12 cellular contexts compared by ENCODE assay signal in the genomic region with DNA sequence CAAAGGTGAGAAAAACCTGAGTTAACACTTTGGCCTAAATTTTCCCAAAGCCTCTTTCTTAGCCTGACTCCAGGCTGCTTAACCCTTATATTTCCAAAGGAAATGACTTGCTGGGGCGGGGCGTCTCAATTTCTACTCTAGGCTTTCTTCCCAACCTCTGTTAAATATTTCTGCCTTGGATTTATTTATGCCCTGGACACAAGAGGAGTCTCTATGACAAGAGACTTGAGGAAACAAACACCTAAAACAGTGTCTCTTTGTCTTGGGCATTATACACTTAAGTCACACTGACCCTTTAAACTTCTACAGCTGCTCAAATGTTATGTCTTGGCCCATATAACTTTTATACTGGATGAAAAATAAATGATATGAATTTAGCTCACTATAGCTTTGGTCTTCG. TPM values are rescaled to one million over a fixed set of nuclear protein-coding genes. Genes with fewer than 3 reads are reported as not detected.
DNase-seq lines count a peak whose midpoint lies in the region; ATAC-seq and TF ChIP-seq lines count a peak whose summit lies in the region.
"Had no signal": no experiment of that assay in that cellular context is flagged by ENCODE, and none has a peak within 500 bp of the region (broad histone marks: within the 10 kb centered on the region; RNA-seq: fewer than 3 reads in every experiment).

No MANE protein-coding gene starts in this region.

- CTCF ChIA-PET in Panc1 (lab: Charles Lee): no interaction called here

- H3K9me3 Mint-ChIP-seq in activated CD4-positive, alpha-beta T cell treated with anti-CD3 and anti-CD28 coated beads, Interleukin-2, amount 10 ng/mL, durations not matched to agents 24 days and 14 days: no peaks in the 10 kb centered on the region
- H3K9me3 Mint-ChIP-seq in central memory CD8-positive, alpha-beta T cell: no peaks in the 10 kb centered on the region
- H3K9me3 Mint-ChIP-seq in stimulated activated memory B cell treated with anti-CD40 and anti-IgM and Interleukin-4, amounts not matched to agents 10 μg/mL and 1 μg/mL and 100 μg/mL, for 72 hours: no peaks in the 10 kb centered on the region

- peaks cover 13% of the 10 kb centered on the region; the same call in 1 of the 2 replicates for H3K4me1 ChIP-seq in Panc1 (ENCODE audit: control insufficient read depth, insufficient read depth, low read length)

- intact Hi-C loops in activated CD4-positive, alpha-beta T cell treated with anti-CD3 and anti-CD28 coated beads, Interleukin-2, amount 10 ng/mL, durations not matched to agents 24 days and 14 days (cut with micrococcal nuclease): loop anchor here (1.0 to 10.0 kb wide), 3 partner anchors 27 to 618 kb away; no protein-coding TSS in a partner anchor
- intact Hi-C loops in Panc1 (cut with micrococcal nuclease; ENCODE audit: unreplicated experiment): no loop called here

- in situ Hi-C loops in Panc1 (cut with HindIII; ENCODE audit: low pct_unique_long_range_greater_than_20kb, low sequenced_read_pairs): no loop called here

- H3K36me3 Mint-ChIP-seq in activated CD4-positive, alpha-beta T cell treated with anti-CD3 and anti-CD28 coated beads, Interleukin-2, amount 10 ng/mL, durations not matched to agents 24 days and 14 days (ENCODE audit: low read depth): no peaks in the 10 kb centered on the region
- H3K36me3 Mint-ChIP-seq in central memory CD8-positive, alpha-beta T cell (ENCODE audit: insufficient read depth): peaks cover 4% of the 10 kb centered on the region
- no peaks in the 10 kb centered on the region for H3K36me3 Mint-ChIP-seq in stimulated activated memory B cell treated with anti-CD40 and anti-IgM and Interleukin-4, amounts not matched to agents 10 μg/mL and 1 μg/mL and 100 μg/mL, for 72 hours

- no peak for DNase-seq in activated CD4-positive, alpha-beta T cell treated with anti-CD3 and anti-CD28 coated beads, Interleukin-2, amount 10 ng/mL, durations not matched to agents 24 days and 14 days
- no peak for DNase-seq in activated CD4-positive, alpha-beta T cell treated with anti-CD3 and anti-CD28 coated beads for 48 hours
- no peak for DNase-seq in Panc1 (ENCODE audit: low read depth, low spot score)
- no peak for DNase-seq in central memory CD8-positive, alpha-beta T cell (ENCODE audit: low spot score in 2 of 2)
- no peak for DNase-seq in left lobe of liver (ENCODE audit: low spot score)
- no peak for DNase-seq in NCI-H524 treated with DMSO at 0.1 percent for 48 hours (lab: John Stamatoyannopoulos, UW)
- DNase-seq: NCI-H446 treated with DMSO at 0.1 percent for 48 hours, pancreas, thyroid gland had no signal

- peak overlapping the region; percentile 71 for H3K4me3 Mint-ChIP-seq in activated CD4-positive, alpha-beta T cell treated with anti-CD3 and anti-CD28 coated beads, Interleukin-2, amount 10 ng/mL, durations not matched to agents 24 days and 14 days
- no peak overlapping the region for H3K4me3 Mint-ChIP-seq in central memory CD8-positive, alpha-beta T cell
- H3K4me3 Mint-ChIP-seq in stimulated activated memory B cell treated with anti-CD40 and anti-IgM and Interleukin-4, amounts not matched to agents 10 μg/mL and 1 μg/mL and 100 μg/mL, for 72 hours: no peak overlapping the region

- no TSS peak for BruUV-seq in Panc1 (replicated peaks; lab: Mats Ljungman, UMichigan)

- H3K4me1 Mint-ChIP-seq in activated CD4-positive, alpha-beta T cell treated with anti-CD3 and anti-CD28 coated beads, Interleukin-2, amount 10 ng/mL, durations not matched to agents 24 days and 14 days: peaks cover 67% of the 10 kb centered on the region
- H3K4me1 Mint-ChIP-seq in central memory CD8-positive, alpha-beta T cell: peaks cover 17% of the 10 kb centered on the region
- peaks cover 77% of the 10 kb centered on the region for H3K4me1 Mint-ChIP-seq in stimulated activated memory B cell treated with anti-CD40 and anti-IgM and Interleukin-4, amounts not matched to agents 10 μg/mL and 1 μg/mL and 100 μg/mL, for 72 hours

- no peak overlapping the region for H3K4me3 ChIP-seq in Panc1 (ENCODE audit: low read depth in 2 of 2, low read length in 2 of 2)
- H3K4me3 ChIP-seq: pancreas, thyroid gland had no signal

- H3K9me3 ChIP-seq in Panc1 (ENCODE audit: control insufficient read depth, insufficient read depth, low read depth, low read length): no peaks in the 10 kb centered on the region
- H3K9me3 ChIP-seq: pancreas, thyroid gland had no signal

- ATAC-seq in Panc1: no peak
- no peak for ATAC-seq in central memory CD8-positive, alpha-beta T cell (replicated peaks; ENCODE audit: extremely low read depth, poor library complexity, severe bottlenecking)
- no peak for ATAC-seq in stimulated activated memory B cell treated with anti-CD40 and anti-IgM and Interleukin-4, amounts not matched to agents 10 μg/mL and 1 μg/mL and 100 μg/mL, for 72 hours
- ATAC-seq in GM18498 (IDR thresholded peaks at IDR 0.05; ENCODE audit: unreplicated experiment): no peak
- no peak for ATAC-seq in left lobe of liver
- ATAC-seq: HCT116, pancreas had no signal

- POLR2A ChIA-PET in Panc1 (lab: Charles Lee): no interaction called here

- peak overlapping the region; percentile 89 for H3K27ac Mint-ChIP-seq in activated CD4-positive, alpha-beta T cell treated with anti-CD3 and anti-CD28 coated beads, Interleukin-2, amount 10 ng/mL, durations not matched to agents 24 days and 14 days
- peak overlapping the region; percentile 87 for H3K27ac Mint-ChIP-seq in central memory CD8-positive, alpha-beta T cell (ENCODE audit: low read depth)
- peak overlapping the region; percentile 82 for H3K27ac Mint-ChIP-seq in stimulated activated memory B cell treated with anti-CD40 and anti-IgM and Interleukin-4, amounts not matched to agents 10 μg/mL and 1 μg/mL and 100 μg/mL, for 72 hours

- no peak for TF ChIP-seq CTCF in Panc1 (IDR thresholded peaks at IDR 0.05)

- H3K27ac ChIP-seq in Panc1 (ENCODE audit: low read length): peak overlapping the region; percentile 44; the same call in 1 of the 2 replicates
- H3K27ac ChIP-seq: pancreas, thyroid gland had no signal

- H3K27me3 ChIP-seq in Panc1 (ENCODE audit: control insufficient read depth, insufficient read depth, low read length): no peaks in the 10 kb centered on the region
- H3K27me3 ChIP-seq: pancreas, thyroid gland had no signal

- no peaks in the 10 kb centered on the region for H3K36me3 ChIP-seq in Panc1 (ENCODE audit: control insufficient read depth, insufficient read depth, low read length)
- H3K36me3 ChIP-seq: pancreas, thyroid gland had no signal

- peaks cover under 1% of the 10 kb centered on the region for H3K27me3 Mint-ChIP-seq in activated CD4-positive, alpha-beta T cell treated with anti-CD3 and anti-CD28 coated beads, Interleukin-2, amount 10 ng/mL, durations not matched to agents 24 days and 14 days
- H3K27me3 Mint-ChIP-seq in central memory CD8-positive, alpha-beta T cell: no peaks in the 10 kb centered on the region
- no peaks in the 10 kb centered on the region for H3K27me3 Mint-ChIP-seq in stimulated activated memory B cell treated with anti-CD40 and anti-IgM and Interleukin-4, amounts not matched to agents 10 μg/mL and 1 μg/mL and 100 μg/mL, for 72 hours

RNA-seq across cellular contexts. Expression of gene AP4E1, which starts 28.3 kb away (rescaled TPM):
- 16.5 TPM in 2 replicates for total RNA-seq in activated CD4-positive, alpha-beta T cell treated with anti-CD3 and anti-CD28 coated beads, Interleukin-2, amount 10 ng/mL, durations not matched to agents 24 days and 14 days
- 13.6 TPM for total RNA-seq in Panc1 (2021; ENCODE audit: unreplicated experiment)
- polyA plus RNA-seq in Panc1 (2012; ENCODE audit: insufficient read length): 3.2 TPM
- 4.4 TPM for total RNA-seq in left lobe of liver
